In genomic region chr13:21297914-21298831, GRCh38 we compare ENCODE assay signal across 1 cellular context.
TF ChIP-seq lines count a peak whose summit lies in the region.

No MANE protein-coding gene starts in this region.

TF ChIP-seq in GM12878, 131 proteins besides CTCF, POLR2A, EP300 and RAD21 (continued from another document and continues in another):
- TF ChIP-seq RELB (IDR thresholded peaks at IDR 0.05; ENCODE audit: low read depth) (no peak), KDM1A (IDR thresholded peaks at IDR 0.05; ENCODE audit: borderline replicate concordance) (no peak), CREB1 (IDR thresholded peaks at IDR 0.05; ENCODE audit: low read depth) (peak; percentile 89), ZNF207 (IDR thresholded peaks at IDR 0.05; ENCODE audit: borderline replicate concordance) (peak; percentile 89; the same call in 1 of the 2 replicates), REST (IDR thresholded peaks at IDR 0.05; ENCODE audit: low read depth, low read length) (no peak), POU2F2 (IDR thresholded peaks at IDR 0.05; ENCODE audit: borderline replicate concordance, low read depth, low read length) (0 out of 3 replicates have a peak, but pooled peaks have one; percentile 54), FOS (IDR thresholded peaks at IDR 0.05; ENCODE audit: borderline replicate concordance, extremely low read depth, insufficient read length) (no peak), ASH2L (IDR thresholded peaks at IDR 0.05; ENCODE audit: borderline replicate concordance, low read depth) (no peak), SREBF2 (IDR thresholded peaks at IDR 0.05; ENCODE audit: low read length) (no peak), ESRRA (IDR thresholded peaks at IDR 0.05; ENCODE audit: low read length) (no peak), ZNF592 (IDR thresholded peaks at IDR 0.05) (no peak), IRF5 (IDR thresholded peaks at IDR 0.05; ENCODE audit: borderline replicate concordance) (no peak), PAX5 (IDR thresholded peaks at IDR 0.05; ENCODE audit: borderline replicate concordance, low read depth, low read length) (0 out of 2 replicates have a peak, but pooled peaks have one; percentile 41), MLLT1 (IDR thresholded peaks at IDR 0.05) (no peak), RFX5 (IDR thresholded peaks at IDR 0.05; ENCODE audit: low read depth, low read length) (no peak), FOXK2 (IDR thresholded peaks at IDR 0.05) (no peak), SKIL (IDR thresholded peaks at IDR 0.05; ENCODE audit: low read depth, poor library complexity, severe bottlenecking) (no peak), HDAC2 (IDR thresholded peaks at IDR 0.05) (no peak), BACH1 (IDR thresholded peaks at IDR 0.05; ENCODE audit: borderline replicate concordance) (no peak), STAT1 (conservative IDR thresholded peaks at IDR 0.05) (0 out of 2 replicates have a peak, but pooled peaks have one; percentile 32), ETV6 (conservative IDR thresholded peaks at IDR 0.05 in 1 of 2, IDR thresholded peaks at IDR 0.05 in 1 of 2; ENCODE audit: borderline replicate concordance in 1 of 2, low read depth in 1 of 2) (no peak), ZNF217 (IDR thresholded peaks at IDR 0.05) (no peak), SP1 (IDR thresholded peaks at IDR 0.05; ENCODE audit: low read depth, low read length) (peak; percentile 86), CHD2 (IDR thresholded peaks at IDR 0.05; ENCODE audit: borderline replicate concordance, low read depth, low read length) (0 out of 2 replicates have a peak, but pooled peaks have one; percentile 22), EED (IDR thresholded peaks at IDR 0.05; ENCODE audit: low read depth) (peak; percentile 24; the same call in 1 of the 2 replicates), ZBTB11 (CRISPR knock-in tag; IDR thresholded peaks at IDR 0.05) (no peak), MYB (IDR thresholded peaks at IDR 0.05; ENCODE audit: borderline replicate concordance, low read depth, low read length) (0 out of 2 replicates have a peak, but pooled peaks have one; percentile 18), ELK1 (IDR thresholded peaks at IDR 0.05; ENCODE audit: low read depth, low read length) (no peak; the same call in 1 of the 2 replicates), STAT3 (IDR thresholded peaks at IDR 0.05; ENCODE audit: low read depth, low read length) (no peak), ZBTB33 (IDR thresholded peaks at IDR 0.05) (no peak), SMC3 (IDR thresholded peaks at IDR 0.05; ENCODE audit: borderline replicate concordance, low read length) (peak; percentile 43; the same call in 1 of the 2 replicates), RBBP5 (conservative IDR thresholded peaks at IDR 0.05) (no peak), TCF7 (IDR thresholded peaks at IDR 0.05; ENCODE audit: borderline replicate concordance) (no peak), GABPA (IDR thresholded peaks at IDR 0.05; ENCODE audit: low read depth) (no peak), NFXL1 (IDR thresholded peaks at IDR 0.05; ENCODE audit: borderline replicate concordance) (no peak), BMI1 (IDR thresholded peaks at IDR 0.05; ENCODE audit: borderline replicate concordance) (peak; percentile 88), ZNF24 (IDR thresholded peaks at IDR 0.05) (0 out of 2 replicates have a peak, but pooled peaks have one; percentile 38), EZH2 (IDR thresholded peaks at IDR 0.05; ENCODE audit: borderline replicate concordance, control insufficient read depth, low read depth, low read length) (no peak), ATF7 (IDR thresholded peaks at IDR 0.05; ENCODE audit: low read depth) (peak; percentile 89)
